21 cellular contexts compared by ENCODE assay signal in the genomic region with DNA sequence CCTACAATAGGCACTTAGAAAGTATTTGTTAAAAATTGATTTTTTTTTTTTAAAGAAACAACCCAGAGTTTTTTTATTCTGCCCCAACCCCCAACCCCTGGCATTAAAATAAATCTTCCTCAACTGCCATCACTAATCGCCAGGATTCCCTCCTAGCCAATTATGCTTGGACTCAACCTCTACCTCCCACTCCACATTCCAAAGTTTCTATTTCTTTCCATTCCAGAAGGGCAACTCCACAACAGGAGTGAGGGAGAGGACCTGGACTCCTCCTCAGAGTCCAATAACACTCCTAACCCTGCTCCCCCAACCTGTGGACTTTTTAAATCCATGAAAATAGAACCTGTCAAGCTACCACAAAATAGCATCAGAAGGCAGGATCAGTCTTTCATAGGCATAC.
A peak's percentile ranks its signal among the peaks of the same experiment; 100 is the strongest.
DNase-seq lines count a peak whose midpoint lies in the region; ATAC-seq and TF ChIP-seq lines count a peak whose summit lies in the region.
"Had no signal": no experiment of that assay in that cellular context is flagged by ENCODE, and none has a peak within 500 bp of the region (broad histone marks: within the 10 kb centered on the region; RNA-seq: fewer than 3 reads in every experiment).

No MANE protein-coding gene starts in this region.

- H3K36me3 Mint-ChIP-seq in H9 (ENCODE audit: insufficient read depth in 1 of 3, low read depth in 3 of 3) (no peaks in the 10 kb centered on the region), nephron progenitor cell (ENCODE audit: low read depth) (peaks cover 18% of the 10 kb centered on the region)
- H3K36me3 Mint-ChIP-seq: CD4-positive, CD25-positive, alpha-beta regulatory T cell; CD8-positive, alpha-beta memory T cell had no signal

- H3K4me1 Mint-ChIP-seq in H9: peaks cover 32 to 44% of the 10 kb centered on the region in 2 experiments
- peaks cover 59% of the 10 kb centered on the region for H3K4me1 Mint-ChIP-seq in nephron progenitor cell
- H3K4me1 Mint-ChIP-seq: CD4-positive, CD25-positive, alpha-beta regulatory T cell; CD8-positive, alpha-beta memory T cell had no signal

- H3K79me1 ChIP-seq in H9 (ENCODE audit: insufficient read depth, low read depth, low read length, poor library complexity, severe bottlenecking): no peaks in the 10 kb centered on the region

- no peak overlapping the region for H3K27ac ChIP-seq in H9 (ENCODE audit: insufficient read length, low read depth, low read length)
- H3K27ac ChIP-seq in gastroesophageal sphincter: peak overlapping the region in 3 of 4 donors; percentile 3 to 50 (median 29)
- H3K27ac ChIP-seq: GM23248, HL-60 had no signal

- H3K4ac ChIP-seq in H9 (ENCODE audit: low read depth, low read length): no peak overlapping the region

- no peak overlapping the region for H2BK5ac ChIP-seq in H9 (ENCODE audit: insufficient read length, low read length)

- H3K36me3 ChIP-seq in gastroesophageal sphincter: peaks cover 0 to 2% of the 10 kb centered on the region in 2 donors

- no peaks in the 10 kb centered on the region for H4K20me1 ChIP-seq in H9 (ENCODE audit: control insufficient read depth, insufficient read depth, insufficient read length)

- H3K56ac ChIP-seq in H9 (ENCODE audit: insufficient read length, low read depth, low read length): no peak overlapping the region

- H3K4me2 ChIP-seq in H9 (ENCODE audit: insufficient read depth, insufficient read length, low read length): no peak overlapping the region

- no peak for TF ChIP-seq POLR2A in gastroesophageal sphincter (IDR thresholded peaks at IDR 0.05)

- H4K91ac ChIP-seq in H9 (ENCODE audit: insufficient read length, low read depth, low read length): no peak overlapping the region

- H3K9me3 ChIP-seq in H9 (ENCODE audit: control insufficient read depth, low read depth, low read length) (no peaks in the 10 kb centered on the region), gastroesophageal sphincter (no peaks in the 10 kb centered on the region)
- H3K9me3 ChIP-seq: BE2C had no signal

- no peaks in the 10 kb centered on the region; the same call in 1 of the 2 replicates for H3K27me3 Mint-ChIP-seq in H9 (ENCODE audit: low read depth)
- peaks cover 3% of the 10 kb centered on the region for H3K27me3 Mint-ChIP-seq in nephron progenitor cell (ENCODE audit: low read depth, poor library complexity)
- H3K27me3 Mint-ChIP-seq: CD4-positive, CD25-positive, alpha-beta regulatory T cell; CD8-positive, alpha-beta memory T cell had no signal

- H3K9me3 Mint-ChIP-seq in H9 (no peaks in the 10 kb centered on the region), nephron progenitor cell (no peaks in the 10 kb centered on the region)
- H3K9me3 Mint-ChIP-seq: HFFc6 had no signal

- no peak overlapping the region for H3K18ac ChIP-seq in H9 (ENCODE audit: insufficient read length, low read depth, low read length)

- no peak for TF ChIP-seq CTCF in H9 (conservative IDR thresholded peaks at IDR 0.05)
- TF ChIP-seq CTCF in gastroesophageal sphincter (IDR thresholded peaks at IDR 0.05): no peak
- no peak for TF ChIP-seq CTCF in nephron progenitor cell (IDR thresholded peaks at IDR 0.05)

- no peak overlapping the region for H3K9ac ChIP-seq in H9 (ENCODE audit: extremely low read depth, insufficient read length, low read length)
- H3K9ac ChIP-seq: GM23248 had no signal

- no peak overlapping the region for H2AFZ ChIP-seq in H9 (ENCODE audit: low read length)
- H2AFZ ChIP-seq: GM23248 had no signal

- no peak overlapping the region for H4K5ac ChIP-seq in H9 (ENCODE audit: insufficient read length, low read depth, low read length)

- no peak overlapping the region for H2BK120ac ChIP-seq in H9 (ENCODE audit: low read depth, low read length, poor library complexity, severe bottlenecking)

- DNase-seq in H9: no peak
- DNase-seq in nephron progenitor cell: no peak
- no peak for DNase-seq in AG08396 (ENCODE audit: low spot score)
- DNase-seq: BE2C; C1 segment of cervical spinal cord; CD4-positive, CD25-positive, alpha-beta regulatory T cell; CD8-positive, alpha-beta memory T cell; COR-L47; DMS 273 treated with DMSO at 0.1 percent for 48 hours; DMS53; DND-41; EL; GM23248; HFFc6; IMR-90 had no signal

- no peak for TF ChIP-seq EP300 in gastroesophageal sphincter (IDR thresholded peaks at IDR 0.05)

- H3K4me3 ChIP-seq in gastroesophageal sphincter: no peak overlapping the region
- H3K4me3 ChIP-seq: GM12878, GM23248 had no signal

- H2BK15ac ChIP-seq in H9 (ENCODE audit: low read depth, low read length): no peak overlapping the region

- H3K4me3 Mint-ChIP-seq in H9: no peak overlapping the region
- peak overlapping the region; percentile 52 for H3K4me3 Mint-ChIP-seq in nephron progenitor cell
- H3K4me3 Mint-ChIP-seq: CD4-positive, CD25-positive, alpha-beta regulatory T cell; CD8-positive, alpha-beta memory T cell; HFFc6 had no signal

- H2BK20ac ChIP-seq in H9 (ENCODE audit: low read depth, low read length, poor library complexity, severe bottlenecking): peak overlapping the region; percentile 11

- H3K23me2 ChIP-seq in H9 (ENCODE audit: insufficient read length, low read depth, low read length, poor library complexity, severe bottlenecking): no peaks in the 10 kb centered on the region

- no peak overlapping the region for H2AK5ac ChIP-seq in H9 (ENCODE audit: insufficient read length, low read length)

- peaks cover 12% of the 10 kb centered on the region for H3K4me1 ChIP-seq in H9 (ENCODE audit: insufficient read depth, low read length)
- peaks cover 0 to 40% (median 0%) of the 10 kb centered on the region in 3 donors for H3K4me1 ChIP-seq in gastroesophageal sphincter

- H3K27me3 ChIP-seq in H9 (ENCODE audit: insufficient read depth, low read length) (no peaks in the 10 kb centered on the region), gastroesophageal sphincter (no peaks in the 10 kb centered on the region)
- H3K27me3 ChIP-seq: BE2C had no signal

- H3K79me2 ChIP-seq in H9 (ENCODE audit: insufficient read depth, low read length): no peaks in the 10 kb centered on the region

- H2BK12ac ChIP-seq in H9 (ENCODE audit: insufficient read length, low read depth, low read length): no peak overlapping the region

- no peak overlapping the region for H4K8ac ChIP-seq in H9 (replicated peaks; ENCODE audit: insufficient read length, low read depth, low read length)

- no peak overlapping the region for H3K14ac ChIP-seq in H9 (ENCODE audit: insufficient read depth, low read length)

- ATAC-seq in gastroesophageal sphincter (no peak), GM18868 (IDR thresholded peaks at IDR 0.05; ENCODE audit: unreplicated experiment) (no peak), GM18867 (IDR thresholded peaks at IDR 0.05; ENCODE audit: unreplicated experiment) (no peak)
- ATAC-seq: GM12878, HCT116 had no signal

- H3K27ac Mint-ChIP-seq in H9 (peak overlapping the region in 2 of 3 experiments; percentile 13 to 52; a peak in 1 of 7 replicates), nephron progenitor cell (peak overlapping the region; percentile 14)
- H3K27ac Mint-ChIP-seq: CD4-positive, CD25-positive, alpha-beta regulatory T cell; CD8-positive, alpha-beta memory T cell; HFFc6 had no signal

- H3T11ph ChIP-seq in H9 (ENCODE audit: low read length): no peak overlapping the region

- no peak overlapping the region for H3K23ac ChIP-seq in H9 (ENCODE audit: insufficient read length, low read depth, low read length)

- no CpG with 5 or more reads among the region's 1 CpG for WGBS in H9 (ENCODE audit: extremely low coverage, insufficient read length, low lambda C conversion rate)
- 50 to 67% methylated on average over 1 of the region's 1 CpG for WGBS in gastroesophageal sphincter (ENCODE audit: low coverage in 1 of 2), 2 donors
